ENCODE assay signal across 29 cellular contexts in genomic region chr5:169112016-169112415, GRCh38.
"Had no signal": no experiment of that assay in that cellular context is flagged by ENCODE, and none has a peak within 500 bp of the region (broad histone marks: within the 10 kb centered on the region; RNA-seq: fewer than 3 reads in every experiment).

No MANE protein-coding gene starts in this region.

- H3K27me3 Mint-ChIP-seq: activated B cell treated with CpG ODN at 0.5 μM for 24 hours; activated CD4-positive, alpha-beta T cell treated with anti-CD3 and anti-CD28 coated beads, Interleukin-2, amount 10 ng/mL, durations not matched to agents 24 days and 14 days; activated CD8-positive, alpha-beta memory T cell treated with anti-CD3 and anti-CD28 coated beads, Interleukin-2, amount 10 ng/mL, durations not matched to agents 7 days and 5 days; activated naive CD4-positive, alpha-beta T cell treated with anti-CD3 and anti-CD28 coated beads, Interleukin-2, amount 50 U/mL, for 24 hours; activated T-cell treated with anti-CD3 and anti-CD28 coated beads, Interleukin-2, amount 50 U/mL, for 24 hours had no signal

- H3K36me3 Mint-ChIP-seq: activated CD8-positive, alpha-beta memory T cell treated with anti-CD3 and anti-CD28 coated beads, Interleukin-2, amount 10 ng/mL, durations not matched to agents 7 days and 5 days; activated naive CD4-positive, alpha-beta T cell treated with anti-CD3 and anti-CD28 coated beads, Interleukin-2, amount 50 U/mL, for 24 hours; T-cell had no signal

- H3K36me3 ChIP-seq: ascending aorta had no signal

- H3K27me3 ChIP-seq: ascending aorta, body of pancreas had no signal

- H3K9me3 ChIP-seq: ascending aorta, body of pancreas had no signal

- ATAC-seq: activated CD8-positive, alpha-beta memory T cell treated with anti-CD3 and anti-CD28 coated beads, Interleukin-2, amount 10 ng/mL, durations not matched to agents 7 days and 5 days; body of pancreas; PC-3; T-cell had no signal

- DNase-seq: activated B cell treated with CpG ODN at 0.5 μM for 24 hours; activated CD4-positive, alpha-beta T cell treated with anti-CD3 and anti-CD28 coated beads for 1 hour; activated CD4-positive, alpha-beta T cell treated with anti-CD3 and anti-CD28 coated beads, Interleukin-2, amount 10 ng/mL, durations not matched to agents 24 days and 14 days; activated CD4-positive, alpha-beta T cell treated with anti-CD3 and anti-CD28 coated beads, Interleukin-2, amount 50 U/mL, for 48 hours; activated CD8-positive, alpha-beta memory T cell treated with anti-CD3 and anti-CD28 coated beads, Interleukin-2, amount 10 ng/mL, durations not matched to agents 7 days and 5 days; activated effector memory CD4-positive, alpha-beta T cell treated with Interleukin-2 at 50 U/mL for 16 hours; activated naive CD4-positive, alpha-beta T cell; activated T-cell treated with anti-CD3 and anti-CD28 coated beads, Interleukin-2, amount 50 U/mL, for 24 hours; amniotic stem cell; body of pancreas; MV-4-11; NCI-H1092 treated with DMSO at 0.1 percent for 48 hours; NCI-H1417 treated with DMSO at 0.1 percent for 48 hours; NCI-H1694; NCI-H2029; NCI-H345; NCI-H510A; NCI-H526 treated with DMSO at 0.1 percent for 48 hours; NK-92 treated with Interleukin-12 subunit alpha and Interleukin-12 subunit beta, amount 100 ng/mL, for 24 hours; PC-3; SHP77 treated with DMSO at 0.1 percent for 48 hours; T-cell; T-helper 2 cell; T1000 had no signal

- H3K4me3 ChIP-seq: ascending aorta, body of pancreas, SK-N-MC had no signal

- H3K4me3 Mint-ChIP-seq: activated B cell treated with CpG ODN at 0.5 μM for 24 hours; activated CD4-positive, alpha-beta T cell treated with anti-CD3 and anti-CD28 coated beads, Interleukin-2, amount 10 ng/mL, durations not matched to agents 24 days and 14 days; activated CD8-positive, alpha-beta memory T cell treated with anti-CD3 and anti-CD28 coated beads, Interleukin-2, amount 10 ng/mL, durations not matched to agents 7 days and 5 days; activated naive CD4-positive, alpha-beta T cell treated with anti-CD3 and anti-CD28 coated beads, Interleukin-2, amount 50 U/mL, for 24 hours; activated T-cell treated with anti-CD3 and anti-CD28 coated beads, Interleukin-2, amount 50 U/mL, for 24 hours; activated T-helper 1 cell treated with anti-CD3 and anti-CD28 coated beads, Interleukin-12 subunit alpha, Interleukin-12 subunit beta, Interleukin-2, Interleukin-4 antibody, amounts not matched to agents 30 ng/mL and 10 ng/mL and 1 ng/mL, durations not matched to agents 14 hours and 24 hours and 36 hours; central memory CD8-positive, alpha-beta T cell; T-cell had no signal

- H3K9me3 Mint-ChIP-seq: activated CD4-positive, alpha-beta T cell treated with anti-CD3 and anti-CD28 coated beads, Interleukin-2, amount 10 ng/mL, durations not matched to agents 24 days and 14 days; activated naive CD4-positive, alpha-beta T cell treated with anti-CD3 and anti-CD28 coated beads, Interleukin-2, amount 50 U/mL, for 24 hours; activated T-helper 1 cell treated with anti-CD3 and anti-CD28 coated beads, Interleukin-12 subunit alpha, Interleukin-12 subunit beta, Interleukin-2, Interleukin-4 antibody, amounts not matched to agents 30 ng/mL and 10 ng/mL and 1 ng/mL, durations not matched to agents 14 hours and 24 hours and 36 hours; central memory CD8-positive, alpha-beta T cell had no signal

- H3K27ac Mint-ChIP-seq: activated B cell treated with CpG ODN at 0.5 μM for 24 hours; activated CD4-positive, alpha-beta T cell treated with anti-CD3 and anti-CD28 coated beads, Interleukin-2, amount 10 ng/mL, durations not matched to agents 24 days and 14 days; activated CD8-positive, alpha-beta memory T cell treated with anti-CD3 and anti-CD28 coated beads, Interleukin-2, amount 10 ng/mL, durations not matched to agents 7 days and 5 days; activated naive CD4-positive, alpha-beta T cell treated with anti-CD3 and anti-CD28 coated beads, Interleukin-2, amount 50 U/mL, for 24 hours; activated T-cell treated with anti-CD3 and anti-CD28 coated beads, Interleukin-2, amount 50 U/mL, for 24 hours; activated T-helper 1 cell treated with anti-CD3 and anti-CD28 coated beads, Interleukin-12 subunit alpha, Interleukin-12 subunit beta, Interleukin-2, Interleukin-4 antibody, amounts not matched to agents 30 ng/mL and 10 ng/mL and 1 ng/mL, durations not matched to agents 14 hours and 24 hours and 36 hours; T-cell had no signal

- H3K4me1 Mint-ChIP-seq: activated B cell treated with CpG ODN at 0.5 μM for 24 hours; activated CD4-positive, alpha-beta T cell treated with anti-CD3 and anti-CD28 coated beads, Interleukin-2, amount 10 ng/mL, durations not matched to agents 24 days and 14 days; activated CD8-positive, alpha-beta memory T cell treated with anti-CD3 and anti-CD28 coated beads, Interleukin-2, amount 10 ng/mL, durations not matched to agents 7 days and 5 days; activated naive CD4-positive, alpha-beta T cell treated with anti-CD3 and anti-CD28 coated beads, Interleukin-2, amount 50 U/mL, for 24 hours; central memory CD8-positive, alpha-beta T cell; T-cell had no signal
